Comparison of ENCODE assay signal across 1 cellular context in the genomic region with DNA sequence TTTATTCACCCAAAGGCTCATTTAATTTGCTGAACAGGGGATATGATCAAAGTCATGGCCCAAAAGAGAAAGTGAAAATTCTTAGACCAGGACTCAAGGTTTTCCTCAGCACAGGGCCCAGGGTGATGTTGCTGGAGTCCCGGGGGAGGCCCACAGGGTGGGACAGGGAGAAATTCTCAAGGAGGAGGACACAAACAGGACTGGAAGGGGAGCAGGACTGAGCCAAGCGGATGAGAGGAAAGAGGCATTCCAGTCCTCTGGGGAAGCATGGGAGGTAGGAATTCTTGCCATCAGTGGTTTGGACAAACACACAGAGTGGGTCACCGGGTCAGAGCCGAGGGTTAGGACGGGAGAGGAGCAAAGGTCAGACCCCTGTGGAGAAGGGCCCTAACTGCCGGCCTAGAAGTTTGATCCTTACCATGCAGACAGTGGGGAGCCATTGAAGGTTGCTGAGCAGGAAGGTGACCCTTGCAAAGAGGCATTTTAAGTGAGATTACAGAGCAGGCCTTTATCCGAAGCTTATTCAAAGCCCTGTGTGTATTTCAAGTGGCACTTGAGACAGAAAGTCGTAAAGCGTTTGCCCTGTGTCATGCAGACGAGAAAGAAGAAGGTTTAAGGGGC.
A peak's percentile ranks its signal among the peaks of the same experiment; 100 is the strongest.
TF ChIP-seq lines count a peak whose summit lies in the region.

No MANE protein-coding gene starts in this region.

TF ChIP-seq in H1, 55 proteins besides CTCF, POLR2A, EP300 and RAD21 (continued from another document):
- 0 out of 2 replicates have a peak, but pooled peaks have one; percentile 17 for TF ChIP-seq EGR1 (IDR thresholded peaks at IDR 0.05; ENCODE audit: borderline replicate concordance, low read depth, low read length)
- TF ChIP-seq SP2 (IDR thresholded peaks at IDR 0.05; ENCODE audit: low read length): no peak
- peak; percentile 90; the same call in 1 of the 2 replicates for TF ChIP-seq RXRA (IDR thresholded peaks at IDR 0.05; ENCODE audit: insufficient read depth, low read depth, low read length)
- TF ChIP-seq TEAD4 (IDR thresholded peaks at IDR 0.05; ENCODE audit: low read depth, low read length): 0 out of 2 replicates have a peak, but pooled peaks have one; percentile 12
